Comparison of ENCODE assay signal across 8 cellular contexts in genomic region chr16:3431779-3432219, GRCh38. TPM values are rescaled to one million over a fixed set of nuclear protein-coding genes. Genes with fewer than 3 reads are reported as not detected.
DNase-seq lines count a peak whose midpoint lies in the region; ATAC-seq and TF ChIP-seq lines count a peak whose summit lies in the region.

No MANE protein-coding gene starts in this region.

- H3K9ac ChIP-seq in skeletal muscle satellite cell (ENCODE audit: low read depth, low read length): no peak overlapping the region

- H3K27me3 ChIP-seq in skeletal muscle satellite cell (ENCODE audit: control insufficient read depth, insufficient read depth, low read length): peaks cover 7% of the 10 kb centered on the region

- peaks cover 10% of the 10 kb centered on the region for H3K4me1 Mint-ChIP-seq in activated CD4-positive, alpha-beta T cell treated with anti-CD3 and anti-CD28 coated beads, Interleukin-2, amount 10 ng/mL, durations not matched to agents 24 days and 14 days
- H3K4me1 Mint-ChIP-seq in glutamatergic neuron (ENCODE audit: low read depth, unreplicated experiment): no peaks in the 10 kb centered on the region

- H3K4me2 ChIP-seq in skeletal muscle satellite cell (ENCODE audit: low read length): peak overlapping the region; percentile 77

- ATAC-seq in HG02642 (IDR thresholded peaks at IDR 0.05; ENCODE audit: poor library complexity, unreplicated experiment) (no peak), GM19455 (IDR thresholded peaks at IDR 0.05; ENCODE audit: unreplicated experiment) (no peak)

- peaks cover 22% of the 10 kb centered on the region for H3K9me3 Mint-ChIP-seq in activated CD4-positive, alpha-beta T cell treated with anti-CD3 and anti-CD28 coated beads, Interleukin-2, amount 10 ng/mL, durations not matched to agents 24 days and 14 days
- no peaks in the 10 kb centered on the region for H3K9me3 Mint-ChIP-seq in glutamatergic neuron (ENCODE audit: unreplicated experiment)

- intact Hi-C loops in activated CD4-positive, alpha-beta T cell treated with anti-CD3 and anti-CD28 coated beads, Interleukin-2, amount 10 ng/mL, durations not matched to agents 24 days and 14 days (cut with micrococcal nuclease): no loop called here

- peak; percentile 70 for DNase-seq in activated CD4-positive, alpha-beta T cell treated with anti-CD3 and anti-CD28 coated beads, Interleukin-2, amount 10 ng/mL, durations not matched to agents 24 days and 14 days
- no peak for DNase-seq in epithelial cell of proximal tubule (ENCODE audit: low read depth)
- DNase-seq in hippocampal formation (lab: John Stamatoyannopoulos, UW): no peak
- DNase-seq in glutamatergic neuron: no peak

- no peak overlapping the region for H3K4me3 Mint-ChIP-seq in activated CD4-positive, alpha-beta T cell treated with anti-CD3 and anti-CD28 coated beads, Interleukin-2, amount 10 ng/mL, durations not matched to agents 24 days and 14 days
- H3K4me3 Mint-ChIP-seq in glutamatergic neuron (ENCODE audit: unreplicated experiment): no peak overlapping the region

- H3K36me3 ChIP-seq in skeletal muscle satellite cell (ENCODE audit: insufficient read depth, low read length): peaks cover 9% of the 10 kb centered on the region

- H3K27me3 Mint-ChIP-seq in activated CD4-positive, alpha-beta T cell treated with anti-CD3 and anti-CD28 coated beads, Interleukin-2, amount 10 ng/mL, durations not matched to agents 24 days and 14 days: no peaks in the 10 kb centered on the region
- no peaks in the 10 kb centered on the region for H3K27me3 Mint-ChIP-seq in glutamatergic neuron (ENCODE audit: unreplicated experiment)

- TF ChIP-seq CTCF in epithelial cell of proximal tubule (conservative IDR thresholded peaks at IDR 0.05; ENCODE audit: low read depth, low read length) (no peak), glutamatergic neuron (IDR thresholded peaks at IDR 0.05; ENCODE audit: partially characterized antibody, unreplicated experiment) (no peak)

- H3K4me1 ChIP-seq in skeletal muscle satellite cell (ENCODE audit: control insufficient read depth, insufficient read depth, low read length): no peaks in the 10 kb centered on the region

- H3K27ac Mint-ChIP-seq in activated CD4-positive, alpha-beta T cell treated with anti-CD3 and anti-CD28 coated beads, Interleukin-2, amount 10 ng/mL, durations not matched to agents 24 days and 14 days: no peak overlapping the region
- H3K27ac Mint-ChIP-seq in glutamatergic neuron (ENCODE audit: unreplicated experiment): no peak overlapping the region

- H3K36me3 Mint-ChIP-seq in activated CD4-positive, alpha-beta T cell treated with anti-CD3 and anti-CD28 coated beads, Interleukin-2, amount 10 ng/mL, durations not matched to agents 24 days and 14 days (ENCODE audit: low read depth): peaks cover 42% of the 10 kb centered on the region
- H3K36me3 Mint-ChIP-seq in glutamatergic neuron (ENCODE audit: unreplicated experiment): peaks cover 16% of the 10 kb centered on the region

- no peaks in the 10 kb centered on the region for H3K9me3 ChIP-seq in skeletal muscle satellite cell (replicated peaks; ENCODE audit: low read length)

- H3K4me3 ChIP-seq in GM08714 (ENCODE audit: low read length) (peak overlapping the region; percentile 6; the same call in 1 of the 2 replicates), epithelial cell of proximal tubule (ENCODE audit: low read depth, low read length) (peak overlapping the region; percentile 9), skeletal muscle satellite cell (ENCODE audit: low read length) (peak overlapping the region; percentile 67)

RNA-seq across cellular contexts. Expression of gene ZNF597, which starts 11.5 kb away (rescaled TPM):
- 1.9 and 2.1 TPM in 2 replicates for total RNA-seq in activated CD4-positive, alpha-beta T cell treated with anti-CD3 and anti-CD28 coated beads, Interleukin-2, amount 10 ng/mL, durations not matched to agents 24 days and 14 days
- total RNA-seq in epithelial cell of proximal tubule: 1.0 and 2.1 TPM in 2 replicates
- total RNA-seq in skeletal muscle satellite cell (2012; rRNA removed): 2.0 and 2.2 TPM in 2 replicates
- total RNA-seq in glutamatergic neuron (ENCODE audit: unreplicated experiment): 1.9 TPM

RNA-seq across cellular contexts. Expression of gene NAA60, which starts 11.7 kb away (rescaled TPM):
- total RNA-seq in activated CD4-positive, alpha-beta T cell treated with anti-CD3 and anti-CD28 coated beads, Interleukin-2, amount 10 ng/mL, durations not matched to agents 24 days and 14 days: 31.4 and 34.7 TPM in 2 replicates
- 19.4 and 23.9 TPM in 2 replicates for total RNA-seq in epithelial cell of proximal tubule
- 9.2 and 9.9 TPM in 2 replicates for total RNA-seq in skeletal muscle satellite cell (2012; rRNA removed)
- 69.9 TPM for total RNA-seq in glutamatergic neuron (ENCODE audit: unreplicated experiment)

RNA-seq across cellular contexts. Expression of gene ZNF174, which starts 30.8 kb away (rescaled TPM):
- total RNA-seq in activated CD4-positive, alpha-beta T cell treated with anti-CD3 and anti-CD28 coated beads, Interleukin-2, amount 10 ng/mL, durations not matched to agents 24 days and 14 days: 10.1 and 11.4 TPM in 2 replicates
- 9.5 and 13.7 TPM in 2 replicates for total RNA-seq in epithelial cell of proximal tubule
- 6.3 and 7.4 TPM in 2 replicates for total RNA-seq in skeletal muscle satellite cell (2012; rRNA removed)
- total RNA-seq in glutamatergic neuron (ENCODE audit: unreplicated experiment): 16.3 TPM

RNA-seq across cellular contexts. Expression of gene ZSCAN32, which starts 31.0 kb away (rescaled TPM):
- 16.8 and 17.9 TPM in 2 replicates for total RNA-seq in activated CD4-positive, alpha-beta T cell treated with anti-CD3 and anti-CD28 coated beads, Interleukin-2, amount 10 ng/mL, durations not matched to agents 24 days and 14 days
- total RNA-seq in epithelial cell of proximal tubule (10.8 and 11.2 TPM in 2 replicates), glutamatergic neuron (ENCODE audit: unreplicated experiment) (14.9 TPM)
- total RNA-seq in skeletal muscle satellite cell (2012; rRNA removed): 10.3 and 13.2 TPM in 2 replicates

Comparison
In these comparisons a context has a peak if more than half of its experiments do, and no peak if none do; other contexts are left out.
1. H3K4me3 ChIP-seq: peak in every context shown above with its lines; median percentile 67 in skeletal muscle satellite cell; 9 in epithelial cell of proximal tubule; 6 in GM08714.